Comparison of ENCODE assay signal across 21 cellular contexts in the genomic region with DNA sequence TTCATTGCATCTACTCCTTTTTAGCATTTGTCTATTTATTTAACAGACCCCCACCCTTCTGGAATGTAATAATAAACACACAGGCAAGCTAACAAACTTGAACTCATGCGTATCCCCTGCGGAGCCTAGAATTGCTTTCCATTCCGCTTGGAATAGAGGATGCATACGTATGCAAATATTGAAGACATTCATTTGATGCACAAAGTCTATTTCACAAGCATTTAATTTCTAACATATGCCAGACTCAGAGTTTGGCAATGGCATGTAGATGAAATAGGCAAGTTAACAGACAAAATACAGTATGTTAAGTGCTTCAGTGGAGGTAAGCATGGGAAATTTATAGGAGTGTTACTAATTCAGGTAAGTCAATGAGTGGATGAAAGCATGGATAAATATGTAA.
DNase-seq lines count a peak whose midpoint lies in the region; ATAC-seq, FAIRE-seq and TF ChIP-seq lines count a peak whose summit lies in the region.
"Had no signal": no experiment of that assay in that cellular context is flagged by ENCODE, and none has a peak within 500 bp of the region (broad histone marks: within the 10 kb centered on the region; RNA-seq: fewer than 3 reads in every experiment).

No MANE protein-coding gene starts in this region.

- RAD21 ChIA-PET in HCT116 (lab: Charles Lee; ENCODE audit: low non-redundant PET in 1 of 2, low total read pairs in 2 of 2, uncharacterized antibody in 2 of 2, unreplicated experiment in 2 of 2), result no interaction called here

- H3K27me3 ChIP-seq in AG04450 (ENCODE audit: control insufficient read depth, insufficient read depth, low read length) (no peaks in the 10 kb centered on the region), HCT116 (ENCODE audit: insufficient read depth, low read length) (no peaks in the 10 kb centered on the region), astrocyte (ENCODE audit: insufficient read depth, low read length) (no peaks in the 10 kb centered on the region), foreskin keratinocyte (no peaks in the 10 kb centered on the region), Caco-2 (replicated peaks; ENCODE audit: control insufficient read depth, insufficient read depth, low read length) (no peaks in the 10 kb centered on the region)
- H3K27me3 ChIP-seq: tibial artery had no signal

- no peak overlapping the region for H3K4me3 ChIP-seq in AG04450 (ENCODE audit: low read depth, low read length)
- H3K4me3 ChIP-seq in HCT116 (replicated peaks in 1 of 2; ENCODE audit: low read depth in 1 of 2, low read length in 2 of 2), result no peak overlapping the region
- no peak overlapping the region for H3K4me3 ChIP-seq in astrocyte (ENCODE audit: insufficient read depth, low read depth, low read length)
- H3K4me3 ChIP-seq in Caco-2 (ENCODE audit: low read depth, low read length), result no peak overlapping the region
- H3K4me3 ChIP-seq: A549, tibial artery had no signal

- peak overlapping the region; percentile 32 for H3K27ac ChIP-seq in AG04450 (ENCODE audit: low read depth, low read length)
- no peak overlapping the region for H3K27ac ChIP-seq in HCT116 (ENCODE audit: low read depth, low read length)
- H3K27ac ChIP-seq in astrocyte (ENCODE audit: low read depth, low read length), result peak overlapping the region; percentile 58
- H3K27ac ChIP-seq in foreskin keratinocyte, result peak overlapping the region; percentile 25
- H3K27ac ChIP-seq: A549, C4-2B, tibial artery had no signal

- H3K36me3 ChIP-seq in HCT116 (ENCODE audit: control insufficient read depth in 1 of 2, insufficient read depth in 2 of 2, low read length in 2 of 2), result no peaks in the 10 kb centered on the region
- no peaks in the 10 kb centered on the region for H3K36me3 ChIP-seq in astrocyte (ENCODE audit: insufficient read depth, low read length)
- no peaks in the 10 kb centered on the region for H3K36me3 ChIP-seq in Caco-2 (ENCODE audit: control insufficient read depth, insufficient read depth, low read length)
- H3K36me3 ChIP-seq: tibial artery had no signal

- intact Hi-C loops in HCT116 (cut with micrococcal nuclease) (no loop called here), Caco-2 (cut with micrococcal nuclease; ENCODE audit: unreplicated experiment) (no loop called here)

- no TSS peak for BruUV-seq in HCT116 (replicated peaks; lab: Mats Ljungman, UMichigan)
- no TSS peak for BruUV-seq in Caco-2 (replicated peaks; lab: Mats Ljungman, UMichigan)

- H3K4me1 Mint-ChIP-seq in astrocyte (ENCODE audit: low read depth, unreplicated experiment) (peaks cover 10% of the 10 kb centered on the region), Caco-2 (ENCODE audit: low read depth, unreplicated experiment) (no peaks in the 10 kb centered on the region)
- H3K4me1 Mint-ChIP-seq: activated naive CD4-positive, alpha-beta T cell treated with anti-CD3 and anti-CD28 coated beads, Interleukin-2, amount 10 ng/mL, durations not matched to agents 7 days and 5 days; central memory CD8-positive, alpha-beta T cell; natural killer cell; stimulated activated naive CD8-positive, alpha-beta T cell treated with anti-CD3 and anti-CD28 coated beads, Interleukin-15, amount 100 ng/mL, for 72 hours had no signal

- TF ChIP-seq POLR2A in HCT116 (IDR thresholded peaks at IDR 0.05; ENCODE audit: borderline replicate concordance, extremely low read depth, insufficient read depth, insufficient read length), result no peak

- ATAC-seq in HCT116 (peak; percentile 33; the same call in 1 of the 2 replicates), foreskin keratinocyte (no peak)
- ATAC-seq: A549; activated T-cell treated with anti-CD3 and anti-CD28 coated beads, Interleukin-2, amount 50 U/mL, for 4 hours; natural killer cell; stimulated activated naive CD8-positive, alpha-beta T cell treated with anti-CD3 and anti-CD28 coated beads, Interleukin-15, amount 100 ng/mL, for 72 hours had no signal

- H3K4me1 ChIP-seq in HCT116 (ENCODE audit: control insufficient read depth in 1 of 2, insufficient read depth in 2 of 2, low read length in 2 of 2) (peaks cover 3 to 19% of the 10 kb centered on the region in 2 experiments; a peak in 2 of 4 replicates), astrocyte (ENCODE audit: insufficient read depth, low read length) (peaks cover 10% of the 10 kb centered on the region), foreskin keratinocyte (peaks cover 21% of the 10 kb centered on the region), Caco-2 (no peaks in the 10 kb centered on the region)
- H3K4me1 ChIP-seq: A549, tibial artery had no signal

- H3K79me2 ChIP-seq in HCT116 (ENCODE audit: insufficient read depth, low read length) (no peaks in the 10 kb centered on the region), astrocyte (ENCODE audit: insufficient read depth, low read length) (no peaks in the 10 kb centered on the region)

- H3K36me3 Mint-ChIP-seq in astrocyte (ENCODE audit: low read depth, unreplicated experiment) (no peaks in the 10 kb centered on the region), Caco-2 (ENCODE audit: insufficient read depth, unreplicated experiment) (no peaks in the 10 kb centered on the region)
- H3K36me3 Mint-ChIP-seq: activated naive CD4-positive, alpha-beta T cell treated with anti-CD3 and anti-CD28 coated beads, Interleukin-2, amount 10 ng/mL, durations not matched to agents 7 days and 5 days; natural killer cell had no signal

- H4K20me1 ChIP-seq in HCT116 (ENCODE audit: insufficient read depth) (no peaks in the 10 kb centered on the region), astrocyte (ENCODE audit: insufficient read depth, low read length) (no peaks in the 10 kb centered on the region)

- H3K9me3 ChIP-seq in AG04450 (ENCODE audit: control insufficient read depth, insufficient read depth, low read length), result no peaks in the 10 kb centered on the region
- no peaks in the 10 kb centered on the region for H3K9me3 ChIP-seq in HCT116 (ENCODE audit: control insufficient read depth in 1 of 2, insufficient read depth in 1 of 2, low read depth in 1 of 2, low read length in 2 of 2)
- H3K9me3 ChIP-seq in astrocyte (ENCODE audit: insufficient read depth, low read depth, low read length), result no peaks in the 10 kb centered on the region
- no peaks in the 10 kb centered on the region for H3K9me3 ChIP-seq in Caco-2
- H3K9me3 ChIP-seq: A549, tibial artery had no signal

- H3K9ac ChIP-seq in HCT116 (ENCODE audit: low read length) (peak overlapping the region; percentile 29), astrocyte (ENCODE audit: low read length) (peak overlapping the region; percentile 39)

- no peaks in the 10 kb centered on the region for H3K9me2 ChIP-seq in HCT116 (ENCODE audit: insufficient read depth)

- POLR2A ChIA-PET in AG04450 (lab: Yijun Ruan, JAX) (interaction anchor here (1.0 kb wide), 1 partner anchor 565 kb away, joined by 3 read pairs; the partner anchor contains the start of gene FAM3C), HCT116 (lab: Charles Lee) (interaction anchor here (0.9 kb wide), 1 partner anchor 205 kb away, joined by 3 read pairs; no protein-coding TSS in a partner anchor), Caco-2 (lab: Charles Lee) (no interaction called here)

- H2AFZ ChIP-seq in HCT116 (ENCODE audit: low read depth, low read length, poor library complexity, severe bottlenecking) (peak overlapping the region; percentile 99), astrocyte (ENCODE audit: low read depth, low read length) (peak overlapping the region; percentile 63)

- CTCF ChIA-PET in AG04450 (lab: Charles Lee), result interaction anchor here (1.1 to 4.8 kb wide), 2 partner anchors 33 kb away, joined by 6 to 24 read pairs; no protein-coding TSS in a partner anchor
- CTCF ChIA-PET in HCT116 (lab: Charles Lee), result no interaction called here
- CTCF ChIA-PET in Caco-2 (lab: Charles Lee), result no interaction called here

- DNase-seq in AG04450 (ENCODE audit: low read depth, low spot score), result no peak
- DNase-seq in HCT116 (ENCODE audit: low read depth, low spot score), result no peak
- no peak for DNase-seq in astrocyte (ENCODE audit: low read depth)
- no peak for DNase-seq in foreskin keratinocyte
- DNase-seq in AG08395 (ENCODE audit: low spot score), result no peak
- no peak for DNase-seq in Caco-2
- no peak for DNase-seq in SK-N-DZ (ENCODE audit: low spot score)
- DNase-seq in SW480 (ENCODE audit: low spot score), result no peak
- DNase-seq: activated naive CD4-positive, alpha-beta T cell treated with anti-CD3 and anti-CD28 coated beads, Interleukin-2, amount 10 ng/mL, durations not matched to agents 7 days and 5 days; activated T-cell treated with anti-CD3 and anti-CD28 coated beads, Interleukin-2, amount 50 U/mL, for 4 hours; Kasumi-1; natural killer cell; NCI-H187 treated with DMSO at 0.1 percent for 48 hours; SHP77; stimulated activated naive CD8-positive, alpha-beta T cell treated with anti-CD3 and anti-CD28 coated beads, Interleukin-15, amount 100 ng/mL, for 72 hours; tibial artery had no signal

- H3K27me3 Mint-ChIP-seq in astrocyte (ENCODE audit: low read depth, unreplicated experiment) (no peaks in the 10 kb centered on the region), Caco-2 (ENCODE audit: insufficient read depth, unreplicated experiment) (peaks cover 26% of the 10 kb centered on the region)
- H3K27me3 Mint-ChIP-seq: activated naive CD4-positive, alpha-beta T cell treated with anti-CD3 and anti-CD28 coated beads, Interleukin-2, amount 10 ng/mL, durations not matched to agents 7 days and 5 days; central memory CD8-positive, alpha-beta T cell; stimulated activated naive CD8-positive, alpha-beta T cell treated with anti-CD3 and anti-CD28 coated beads, Interleukin-15, amount 100 ng/mL, for 72 hours had no signal

- no peak overlapping the region for H3K4me3 Mint-ChIP-seq in astrocyte (ENCODE audit: unreplicated experiment)
- no peak overlapping the region for H3K4me3 Mint-ChIP-seq in Caco-2 (ENCODE audit: unreplicated experiment)
- H3K4me3 Mint-ChIP-seq: activated naive CD4-positive, alpha-beta T cell treated with anti-CD3 and anti-CD28 coated beads, Interleukin-2, amount 10 ng/mL, durations not matched to agents 7 days and 5 days; activated T-cell treated with anti-CD3 and anti-CD28 coated beads, Interleukin-2, amount 50 U/mL, for 4 hours; central memory CD8-positive, alpha-beta T cell; natural killer cell; stimulated activated naive CD8-positive, alpha-beta T cell treated with anti-CD3 and anti-CD28 coated beads, Interleukin-15, amount 100 ng/mL, for 72 hours had no signal

- H3K9me3 Mint-ChIP-seq in astrocyte (ENCODE audit: unreplicated experiment) (no peaks in the 10 kb centered on the region), Caco-2 (ENCODE audit: unreplicated experiment) (no peaks in the 10 kb centered on the region)
- H3K9me3 Mint-ChIP-seq: activated T-cell treated with anti-CD3 and anti-CD28 coated beads, Interleukin-2, amount 50 U/mL, for 4 hours had no signal

- TF ChIP-seq CTCF in AG04450 (IDR thresholded peaks at IDR 0.05; ENCODE audit: low read depth, low read length) (no peak), HCT116 (IDR thresholded peaks at IDR 0.05 in 2 of 3, conservative IDR thresholded peaks at IDR 0.05 in 1 of 3; ENCODE audit: borderline replicate concordance in 1 of 3, insufficient read depth in 1 of 3, low read depth in 2 of 3, low read length in 2 of 3) (no peak), astrocyte (IDR thresholded peaks at IDR 0.05; ENCODE audit: insufficient read depth, low read depth, low read length) (no peak), foreskin keratinocyte (conservative IDR thresholded peaks at IDR 0.05) (no peak), Caco-2 (IDR thresholded peaks at IDR 0.05; ENCODE audit: insufficient read depth in 1 of 2, low read depth in 1 of 2, low read length in 1 of 2, severe bottlenecking in 1 of 2, unreplicated experiment in 1 of 2) (no peak)

- H3K27ac Mint-ChIP-seq in astrocyte (ENCODE audit: unreplicated experiment) (peak overlapping the region; percentile 91), Caco-2 (ENCODE audit: unreplicated experiment) (no peak overlapping the region)
- H3K27ac Mint-ChIP-seq: activated naive CD4-positive, alpha-beta T cell treated with anti-CD3 and anti-CD28 coated beads, Interleukin-2, amount 10 ng/mL, durations not matched to agents 7 days and 5 days; natural killer cell; stimulated activated naive CD8-positive, alpha-beta T cell treated with anti-CD3 and anti-CD28 coated beads, Interleukin-15, amount 100 ng/mL, for 72 hours had no signal

- no peak for TF ChIP-seq RAD21 in HCT116 (IDR thresholded peaks at IDR 0.05; ENCODE audit: low read depth)

- H3K4me2 ChIP-seq in HCT116 (ENCODE audit: low read length), result peak overlapping the region; percentile 72
- peak overlapping the region; percentile 76 for H3K4me2 ChIP-seq in astrocyte (ENCODE audit: low read length)
- H3K4me2 ChIP-seq: A549 had no signal

- no peak for FAIRE-seq in astrocyte (lab: Jason Lieb, UNC)
- FAIRE-seq: A549, D721Med, HTR-8/SVneo had no signal
